8 cellular contexts compared by ENCODE assay signal in genomic region chr9:98795295-98795955, GRCh38. TPM values are rescaled to one million over a fixed set of nuclear protein-coding genes. Genes with fewer than 3 reads are reported as not detected.
A peak's percentile ranks its signal among the peaks of the same experiment; 100 is the strongest.
DNase-seq lines count a peak whose midpoint lies in the region; ATAC-seq and TF ChIP-seq lines count a peak whose summit lies in the region.

No MANE protein-coding gene starts in this region.

- H3K4me3 ChIP-seq in BLaER1 treated with 17β-estradiol and CSF1 and Interleukin-3, amounts not matched to agents 10 nM and 100 nM: peak overlapping the region; percentile 77 to 94 (median 87)
- peak overlapping the region; percentile 75 for H3K4me3 ChIP-seq in NT2/D1 (ENCODE audit: insufficient read length, low read depth)
- H3K4me3 ChIP-seq in effector memory CD4-positive, alpha-beta T cell (ENCODE audit: insufficient read depth, low read depth, low read length, poor library complexity, severe bottlenecking): peak overlapping the region; percentile 68

- H3K27ac Mint-ChIP-seq in neural crest cell (ENCODE audit: unreplicated experiment): peak overlapping the region; percentile 14

- DNase-seq in NT2/D1 (ENCODE audit: low read depth, low spot score) (no peak), neural crest cell (ENCODE audit: low read depth, low spot score) (no peak), HCEC 1CT (no peak)
- DNase-seq in effector memory CD4-positive, alpha-beta T cell: no peak
- no peak for DNase-seq in stimulated activated CD4-positive, alpha-beta T cell treated with anti-CD3 and anti-CD28 coated beads, Interleukin-4, amount 100 ng/mL, for 1 hour

- H3K4me2 ChIP-seq in BLaER1 treated with 17β-estradiol and CSF1 and Interleukin-3, amounts not matched to agents 10 nM and 100 nM: peak overlapping the region; percentile 84 to 98 (median 93)

- H4K20me1 ChIP-seq in BLaER1 treated with 17β-estradiol and CSF1 and Interleukin-3, amounts not matched to agents 10 nM and 100 nM: peaks cover 0 to 46% (median 34%) of the 10 kb centered on the region in 11 experiments; a peak in 17 of 22 replicates

- H3K36me3 Mint-ChIP-seq in neural crest cell (ENCODE audit: low read depth): peaks cover 3% of the 10 kb centered on the region

- H3K9ac ChIP-seq in BLaER1 treated with 17β-estradiol and CSF1 and Interleukin-3, amounts not matched to agents 10 nM and 100 nM: peak overlapping the region; percentile 76 to 92 (median 88)
- H3K9ac ChIP-seq in NT2/D1 (ENCODE audit: insufficient read length, low read depth): peak overlapping the region; percentile 82

- H3K27me3 ChIP-seq in BLaER1 treated with 17β-estradiol and CSF1 and Interleukin-3, amounts not matched to agents 10 nM and 100 nM: no peaks in the 10 kb centered on the region
- peaks cover 7% of the 10 kb centered on the region for H3K27me3 ChIP-seq in NT2/D1 (ENCODE audit: insufficient read depth, insufficient read length)
- H3K27me3 ChIP-seq in effector memory CD4-positive, alpha-beta T cell (replicated peaks; ENCODE audit: control insufficient read depth, insufficient read depth, low read length, poor library complexity, severe bottlenecking): no peaks in the 10 kb centered on the region

- peaks cover 4% of the 10 kb centered on the region for H3K27me3 Mint-ChIP-seq in neural crest cell (ENCODE audit: low read depth)

- H3K4me3 Mint-ChIP-seq in neural crest cell: peak overlapping the region; percentile 87

- H3K4me1 Mint-ChIP-seq in neural crest cell: peaks cover 38% of the 10 kb centered on the region

- peaks cover 10% of the 10 kb centered on the region for H3K9me3 Mint-ChIP-seq in neural crest cell

- TF ChIP-seq CTCF in neural crest cell (conservative IDR thresholded peaks at IDR 0.05): no peak

- peaks cover 25 to 56% (median 51%) of the 10 kb centered on the region in 10 experiments for H3K4me1 ChIP-seq in BLaER1 treated with 17β-estradiol and CSF1 and Interleukin-3, amounts not matched to agents 10 nM and 100 nM
- H3K4me1 ChIP-seq in NT2/D1 (ENCODE audit: insufficient read depth, insufficient read length): peaks cover 17% of the 10 kb centered on the region
- peaks cover 7% of the 10 kb centered on the region for H3K4me1 ChIP-seq in effector memory CD4-positive, alpha-beta T cell (ENCODE audit: control insufficient read depth, insufficient read depth, low read length, poor library complexity, severe bottlenecking)

- H3K27ac ChIP-seq in BLaER1 treated with 17β-estradiol and CSF1 and Interleukin-3, amounts not matched to agents 10 nM and 100 nM: peak overlapping the region in 9 of 11 experiments; percentile 73 to 87 (median 85); a peak in 16 of 22 replicates
- H3K27ac ChIP-seq in effector memory CD4-positive, alpha-beta T cell (ENCODE audit: insufficient read depth, low read length, poor library complexity, severe bottlenecking): no peak overlapping the region

- peaks cover 0 to 5% (median 4%) of the 10 kb centered on the region in 11 experiments; a peak in 11 of 22 replicates for H3K36me3 ChIP-seq in BLaER1 treated with 17β-estradiol and CSF1 and Interleukin-3, amounts not matched to agents 10 nM and 100 nM
- H3K36me3 ChIP-seq in NT2/D1 (ENCODE audit: insufficient read depth, insufficient read length, low read length): peaks cover 10% of the 10 kb centered on the region
- no peaks in the 10 kb centered on the region for H3K36me3 ChIP-seq in effector memory CD4-positive, alpha-beta T cell (ENCODE audit: control insufficient read depth, insufficient read depth, low read length)

- ATAC-seq in HG03520 (IDR thresholded peaks at IDR 0.05; ENCODE audit: unreplicated experiment) (no peak), GM21360 (IDR thresholded peaks at IDR 0.05; ENCODE audit: unreplicated experiment) (no peak)

- H3K9me3 ChIP-seq in BLaER1 treated with 17β-estradiol and CSF1 and Interleukin-3, amounts not matched to agents 10 nM and 100 nM (replicated peaks in 1 of 11): peaks cover 10 to 22% (median 16%) of the 10 kb centered on the region in 11 experiments; a peak in 20 of 22 replicates
- peaks cover 17% of the 10 kb centered on the region for H3K9me3 ChIP-seq in NT2/D1 (ENCODE audit: insufficient read depth, low read length)
- H3K9me3 ChIP-seq in effector memory CD4-positive, alpha-beta T cell (ENCODE audit: control insufficient read depth, low read length): no peaks in the 10 kb centered on the region

RNA-seq across cellular contexts. Expression of gene ANKS6, which starts 0.9 kb away (rescaled TPM):
- 27.4 and 30.9 TPM in 2 replicates for total RNA-seq in neural crest cell

RNA-seq across cellular contexts. Expression of gene GALNT12, which starts 12.0 kb away (rescaled TPM):
- total RNA-seq in neural crest cell: 4.6 and 4.9 TPM in 2 replicates
